Comparison of ENCODE assay signal across 15 cellular contexts in genomic region chr6:15386110-15386755, GRCh38.
DNase-seq lines count a peak whose midpoint lies in the region; ATAC-seq and TF ChIP-seq lines count a peak whose summit lies in the region.
"Had no signal": no experiment of that assay in that cellular context is flagged by ENCODE, and none has a peak within 500 bp of the region (broad histone marks: within the 10 kb centered on the region; RNA-seq: fewer than 3 reads in every experiment).

No MANE protein-coding gene starts in this region.

- peaks cover 79% of the 10 kb centered on the region for H3K4me1 Mint-ChIP-seq in activated CD8-positive, alpha-beta T cell treated with anti-CD3 and anti-CD28 coated beads, Interleukin-2, amount 10 ng/mL, durations not matched to agents 7 days and 5 days (ENCODE audit: low read depth)
- H3K4me1 Mint-ChIP-seq in stimulated activated naive CD8-positive, alpha-beta T cell treated with anti-CD3 and anti-CD28 coated beads, Interleukin-15, amount 100 ng/mL, for 72 hours = peaks cover 95% of the 10 kb centered on the region

- peaks cover 0 to 6% of the 10 kb centered on the region in 2 donors for H3K36me3 Mint-ChIP-seq in activated naive CD4-positive, alpha-beta T cell treated with anti-CD3 and anti-CD28 coated beads, Interleukin-2, amount 50 U/mL, for 72 hours
- H3K36me3 Mint-ChIP-seq in activated CD8-positive, alpha-beta T cell treated with anti-CD3 and anti-CD28 coated beads, Interleukin-2, amount 10 ng/mL, durations not matched to agents 7 days and 5 days (ENCODE audit: low read depth) = peaks cover 14% of the 10 kb centered on the region

- no peak overlapping the region for H3K4me3 Mint-ChIP-seq in activated CD8-positive, alpha-beta T cell treated with anti-CD3 and anti-CD28 coated beads, Interleukin-2, amount 10 ng/mL, durations not matched to agents 7 days and 5 days
- H3K4me3 Mint-ChIP-seq in stimulated activated naive CD8-positive, alpha-beta T cell treated with anti-CD3 and anti-CD28 coated beads, Interleukin-15, amount 100 ng/mL, for 72 hours = peak overlapping the region; percentile 3 to 43
- H3K4me3 Mint-ChIP-seq: IgD-negative memory B cell had no signal

- DNase-seq in activated naive CD4-positive, alpha-beta T cell treated with anti-CD3 and anti-CD28 coated beads, Interleukin-2, amount 50 U/mL, for 72 hours (ENCODE audit: low spot score in 2 of 2) = no peak
- DNase-seq in activated naive CD4-positive, alpha-beta T cell treated with anti-CD3 and anti-CD28 coated beads, Interleukin-2, amount 50 U/mL, for 16 hours = no peak
- DNase-seq in activated CD8-positive, alpha-beta T cell treated with anti-CD3 and anti-CD28 coated beads, Interleukin-2, amount 10 ng/mL, durations not matched to agents 7 days and 5 days = no peak
- DNase-seq in left lung = no peak
- DNase-seq in stimulated activated naive CD8-positive, alpha-beta T cell treated with anti-CD3 and anti-CD28 coated beads, Interleukin-15, amount 100 ng/mL, for 72 hours = no peak
- DNase-seq in BE2C = no peak
- DNase-seq: activated CD4-positive, CD25-positive, alpha-beta regulatory T cell treated with anti-CD3 and anti-CD28 coated beads, Interleukin-2, amount 50 U/mL, for 72 hours; kidney glomerular epithelial cell; midbrain; occipital lobe; Right ventricle myocardium superior; sigmoid colon had no signal

- H3K9me3 ChIP-seq in left lung (no peaks in the 10 kb centered on the region), BE2C (no peaks in the 10 kb centered on the region)
- H3K9me3 ChIP-seq: sigmoid colon had no signal

- H3K27me3 Mint-ChIP-seq in activated CD8-positive, alpha-beta T cell treated with anti-CD3 and anti-CD28 coated beads, Interleukin-2, amount 10 ng/mL, durations not matched to agents 7 days and 5 days (ENCODE audit: low read depth) = no peaks in the 10 kb centered on the region
- H3K27me3 Mint-ChIP-seq in stimulated activated naive CD8-positive, alpha-beta T cell treated with anti-CD3 and anti-CD28 coated beads, Interleukin-15, amount 100 ng/mL, for 72 hours = no peaks in the 10 kb centered on the region
- H3K27me3 Mint-ChIP-seq: IgD-negative memory B cell had no signal

- TF ChIP-seq CTCF in left lung (IDR thresholded peaks at IDR 0.05) = no peak
- TF ChIP-seq CTCF in BE2C (IDR thresholded peaks at IDR 0.05; ENCODE audit: low read depth, low read length) = no peak

- POLR2A ChIA-PET in activated CD8-positive, alpha-beta T cell treated with anti-CD3 and anti-CD28 coated beads, Interleukin-2, amount 10 ng/mL, durations not matched to agents 7 days and 5 days (lab: Charles Lee) = no interaction called here

- no peaks in the 10 kb centered on the region for H3K9me3 Mint-ChIP-seq in activated naive CD4-positive, alpha-beta T cell treated with anti-CD3 and anti-CD28 coated beads, Interleukin-2, amount 50 U/mL, for 72 hours
- no peaks in the 10 kb centered on the region for H3K9me3 Mint-ChIP-seq in activated CD8-positive, alpha-beta T cell treated with anti-CD3 and anti-CD28 coated beads, Interleukin-2, amount 10 ng/mL, durations not matched to agents 7 days and 5 days (ENCODE audit: insufficient read depth)
- no peaks in the 10 kb centered on the region for H3K9me3 Mint-ChIP-seq in stimulated activated naive CD8-positive, alpha-beta T cell treated with anti-CD3 and anti-CD28 coated beads, Interleukin-15, amount 100 ng/mL, for 72 hours
- H3K9me3 Mint-ChIP-seq: IgD-negative memory B cell had no signal

- H3K4me1 ChIP-seq in left lung = peaks cover 6 to 44% of the 10 kb centered on the region in 2 donors
- H3K4me1 ChIP-seq in BE2C = peaks cover 45% of the 10 kb centered on the region

- CTCF ChIA-PET in activated CD8-positive, alpha-beta T cell treated with anti-CD3 and anti-CD28 coated beads, Interleukin-2, amount 10 ng/mL, durations not matched to agents 7 days and 5 days (lab: Charles Lee) = no interaction called here

- intact Hi-C loops in left lung (cut with DNase I) = no loop called here

- H3K27me3 ChIP-seq in left lung = no peaks in the 10 kb centered on the region
- H3K27me3 ChIP-seq in BE2C = no peaks in the 10 kb centered on the region
- H3K27me3 ChIP-seq: sigmoid colon had no signal

- peak overlapping the region; percentile 86 to 96 for H3K27ac Mint-ChIP-seq in activated naive CD4-positive, alpha-beta T cell treated with anti-CD3 and anti-CD28 coated beads, Interleukin-2, amount 50 U/mL, for 72 hours
- H3K27ac Mint-ChIP-seq in activated CD8-positive, alpha-beta T cell treated with anti-CD3 and anti-CD28 coated beads, Interleukin-2, amount 10 ng/mL, durations not matched to agents 7 days and 5 days = peak overlapping the region; percentile 58
- peak overlapping the region; percentile 43 to 78 for H3K27ac Mint-ChIP-seq in stimulated activated naive CD8-positive, alpha-beta T cell treated with anti-CD3 and anti-CD28 coated beads, Interleukin-15, amount 100 ng/mL, for 72 hours

- ATAC-seq in activated naive CD4-positive, alpha-beta T cell treated with anti-CD3 and anti-CD28 coated beads, Interleukin-2, amount 50 U/mL, for 72 hours = no peak
- ATAC-seq in activated CD8-positive, alpha-beta T cell treated with anti-CD3 and anti-CD28 coated beads, Interleukin-2, amount 10 ng/mL, durations not matched to agents 7 days and 5 days = no peak
- ATAC-seq in left lung (peak; percentile 44), GM18909 (IDR thresholded peaks at IDR 0.05; ENCODE audit: poor library complexity, unreplicated experiment) (no peak), GM18519 (IDR thresholded peaks at IDR 0.05; ENCODE audit: low FRiP score, unreplicated experiment) (no peak)
- ATAC-seq in stimulated activated naive CD8-positive, alpha-beta T cell treated with anti-CD3 and anti-CD28 coated beads, Interleukin-15, amount 100 ng/mL, for 72 hours = no peak

- H3K36me3 ChIP-seq in left lung = no peaks in the 10 kb centered on the region
- H3K36me3 ChIP-seq in BE2C = no peaks in the 10 kb centered on the region
- H3K36me3 ChIP-seq: sigmoid colon had no signal

- H3K4me3 ChIP-seq in left lung (no peak overlapping the region), BE2C (ENCODE audit: low read depth, low read length) (no peak overlapping the region)
- H3K4me3 ChIP-seq: sigmoid colon had no signal

- no peak overlapping the region for H3K27ac ChIP-seq in left lung
- H3K27ac ChIP-seq: sigmoid colon had no signal
